Comparison of ENCODE assay signal across 21 cellular contexts in genomic region chr20:63098195-63098810, GRCh38.
A peak's percentile ranks its signal among the peaks of the same experiment; 100 is the strongest.
DNase-seq lines count a peak whose midpoint lies in the region; ATAC-seq and TF ChIP-seq lines count a peak whose summit lies in the region.
"Had no signal": no experiment of that assay in that cellular context is flagged by ENCODE, and none has a peak within 500 bp of the region (broad histone marks: within the 10 kb centered on the region; RNA-seq: fewer than 3 reads in every experiment).

No MANE protein-coding gene starts in this region.

- H3K9me3 Mint-ChIP-seq in H9: peaks cover 0 to 3% of the 10 kb centered on the region in 2 experiments; a peak in 3 of 5 replicates
- H3K9me3 Mint-ChIP-seq in activated naive CD8-positive, alpha-beta T cell treated with anti-CD3 and anti-CD28 coated beads for 36 hours: no peaks in the 10 kb centered on the region
- H3K9me3 Mint-ChIP-seq: HFFc6 had no signal

- no peak for TF ChIP-seq POLR2A in suprapubic skin (IDR thresholded peaks at IDR 0.05)

- H2BK20ac ChIP-seq in H9 (ENCODE audit: low read depth, low read length, poor library complexity, severe bottlenecking): no peak overlapping the region

- no peak overlapping the region for H3K56ac ChIP-seq in H9 (ENCODE audit: insufficient read length, low read depth, low read length)

- H2BK120ac ChIP-seq in H9 (ENCODE audit: low read depth, low read length, poor library complexity, severe bottlenecking): no peak overlapping the region

- H3K27ac ChIP-seq in H9 (ENCODE audit: insufficient read length, low read depth, low read length) (no peak overlapping the region), suprapubic skin (no peak overlapping the region)
- H3K27ac ChIP-seq: A549, PC-9 had no signal

- H3K4me1 ChIP-seq in H9 (ENCODE audit: insufficient read depth, low read length): peaks cover 3% of the 10 kb centered on the region; the same call in 1 of the 2 replicates
- peaks cover 14% of the 10 kb centered on the region for H3K4me1 ChIP-seq in suprapubic skin
- H3K4me1 ChIP-seq in BE2C: no peaks in the 10 kb centered on the region

- intact Hi-C loops in Right ventricle myocardium superior (cut with DNase I): no loop called here
- intact Hi-C loops in left ventricle myocardium superior (cut with micrococcal nuclease): no loop called here

- no peak for ATAC-seq in Right ventricle myocardium superior (ENCODE audit: poor library complexity)
- no peak for ATAC-seq in left ventricle myocardium superior
- ATAC-seq: A549, K562 had no signal

- no peak overlapping the region for H4K91ac ChIP-seq in H9 (ENCODE audit: insufficient read length, low read depth, low read length)

- H3K27me3 ChIP-seq in H9 (ENCODE audit: insufficient read depth, low read length): peaks cover 22% of the 10 kb centered on the region; the same call in 1 of the 2 replicates
- peaks cover 66% of the 10 kb centered on the region for H3K27me3 ChIP-seq in suprapubic skin
- peaks cover 75% of the 10 kb centered on the region for H3K27me3 ChIP-seq in BE2C

- H3K23ac ChIP-seq in H9 (ENCODE audit: insufficient read length, low read depth, low read length): no peak overlapping the region

- no peak overlapping the region for H2BK12ac ChIP-seq in H9 (ENCODE audit: insufficient read length, low read depth, low read length)

- no CpG with 5 or more reads among the region's 6 CpGs for WGBS in H9 (ENCODE audit: extremely low coverage, insufficient read length, low lambda C conversion rate)
- 82% methylated on average over 6 of the region's 6 CpGs for WGBS in suprapubic skin

- H3K4me3 Mint-ChIP-seq in H9: no peak overlapping the region
- no peak overlapping the region for H3K4me3 Mint-ChIP-seq in activated naive CD8-positive, alpha-beta T cell treated with anti-CD3 and anti-CD28 coated beads for 36 hours
- H3K4me3 Mint-ChIP-seq: B cell; CD4-positive, CD25-positive, alpha-beta regulatory T cell; HFFc6 had no signal

- H3K27me3 Mint-ChIP-seq in H9 (ENCODE audit: low read depth): peaks cover 15% of the 10 kb centered on the region
- H3K27me3 Mint-ChIP-seq in activated naive CD8-positive, alpha-beta T cell treated with anti-CD3 and anti-CD28 coated beads for 36 hours: peaks cover 4% of the 10 kb centered on the region

- no peaks in the 10 kb centered on the region for H4K20me1 ChIP-seq in H9 (ENCODE audit: control insufficient read depth, insufficient read depth, insufficient read length)

- H3K4me1 Mint-ChIP-seq in H9: peaks cover 2 to 5% of the 10 kb centered on the region in 2 experiments; a peak in 3 of 4 replicates
- peaks cover 5% of the 10 kb centered on the region for H3K4me1 Mint-ChIP-seq in activated naive CD8-positive, alpha-beta T cell treated with anti-CD3 and anti-CD28 coated beads for 36 hours

- no peak for TF ChIP-seq EP300 in suprapubic skin (IDR thresholded peaks at IDR 0.05)

- H3K18ac ChIP-seq in H9 (ENCODE audit: insufficient read length, low read depth, low read length): no peak overlapping the region

- H3K27ac Mint-ChIP-seq in H9: no peak overlapping the region
- no peak overlapping the region for H3K27ac Mint-ChIP-seq in activated naive CD8-positive, alpha-beta T cell treated with anti-CD3 and anti-CD28 coated beads for 36 hours
- H3K27ac Mint-ChIP-seq: B cell; CD4-positive, CD25-positive, alpha-beta regulatory T cell; HFFc6 had no signal

- DNase-seq in Right ventricle myocardium superior (peak; percentile 11), left ventricle myocardium superior (no peak), H9 (peak; percentile 10), iPS-NIHi11 (ENCODE audit: low spot score) (peak; percentile 2), suprapubic skin (ENCODE audit: low spot score in 2 of 2) (peak; percentile 23 to 28), epidermal melanocyte (ENCODE audit: insufficient read length, low spot score) (no peak), BE2C (no peak)
- no peak for DNase-seq in activated naive CD8-positive, alpha-beta T cell treated with anti-CD3 and anti-CD28 coated beads for 36 hours
- DNase-seq: CD4-positive, CD25-positive, alpha-beta regulatory T cell; DMS79 treated with DMSO at 0.1 percent for 48 hours; HFFc6; MG63; NCI-H1048; NCI-H1417 treated with DMSO at 0.1 percent for 48 hours; NCI-H187 treated with DMSO at 0.1 percent for 48 hours; NCI-H2107; PC-9; RPMI8226 had no signal

- H2AFZ ChIP-seq in H9 (ENCODE audit: low read length): no peak overlapping the region
- H2AFZ ChIP-seq: PC-9 had no signal

- no peaks in the 10 kb centered on the region for H3K36me3 Mint-ChIP-seq in H9 (ENCODE audit: insufficient read depth in 1 of 3, low read depth in 3 of 3)
- peaks cover 3% of the 10 kb centered on the region for H3K36me3 Mint-ChIP-seq in activated naive CD8-positive, alpha-beta T cell treated with anti-CD3 and anti-CD28 coated beads for 36 hours
- H3K36me3 Mint-ChIP-seq: CD4-positive, CD25-positive, alpha-beta regulatory T cell had no signal

- H3K9me3 ChIP-seq in H9 (ENCODE audit: control insufficient read depth, low read depth, low read length): no peaks in the 10 kb centered on the region
- no peaks in the 10 kb centered on the region for H3K9me3 ChIP-seq in suprapubic skin
- H3K9me3 ChIP-seq in BE2C: no peaks in the 10 kb centered on the region
- H3K9me3 ChIP-seq: A549, MG63 had no signal

- peaks cover 16% of the 10 kb centered on the region for H3K23me2 ChIP-seq in H9 (ENCODE audit: insufficient read length, low read depth, low read length, poor library complexity, severe bottlenecking)

- H3T11ph ChIP-seq in H9 (ENCODE audit: low read length): no peak overlapping the region

- H2BK5ac ChIP-seq in H9 (ENCODE audit: insufficient read length, low read length): no peak overlapping the region

- no peak overlapping the region for H2AK5ac ChIP-seq in H9 (ENCODE audit: insufficient read length, low read length)

- no peak overlapping the region for H3K4ac ChIP-seq in H9 (ENCODE audit: low read depth, low read length)

- H3K9ac ChIP-seq in H9 (ENCODE audit: extremely low read depth, insufficient read length, low read length): no peak overlapping the region

- H3K14ac ChIP-seq in H9 (ENCODE audit: insufficient read depth, low read length): no peak overlapping the region

- no peaks in the 10 kb centered on the region for H3K79me2 ChIP-seq in H9 (ENCODE audit: insufficient read depth, low read length)

- no peaks in the 10 kb centered on the region for H3K36me3 ChIP-seq in suprapubic skin
- H3K36me3 ChIP-seq in BE2C: no peaks in the 10 kb centered on the region
- H3K36me3 ChIP-seq: MG63 had no signal

- H4K5ac ChIP-seq in H9 (ENCODE audit: insufficient read length, low read depth, low read length): no peak overlapping the region

- H3K79me1 ChIP-seq in H9 (ENCODE audit: insufficient read depth, low read depth, low read length, poor library complexity, severe bottlenecking): no peaks in the 10 kb centered on the region

- TF ChIP-seq CTCF in H9 (conservative IDR thresholded peaks at IDR 0.05) (no peak), suprapubic skin (IDR thresholded peaks at IDR 0.05) (no peak), BE2C (IDR thresholded peaks at IDR 0.05; ENCODE audit: low read depth, low read length) (no peak)

- H3K4me3 ChIP-seq in suprapubic skin: no peak overlapping the region
- H3K4me3 ChIP-seq in BE2C (ENCODE audit: low read depth, low read length): no peak overlapping the region
- H3K4me3 ChIP-seq: A549, K562, MG63, PC-9 had no signal

- H4K8ac ChIP-seq in H9 (replicated peaks; ENCODE audit: insufficient read length, low read depth, low read length): no peak overlapping the region

- no peak overlapping the region for H2BK15ac ChIP-seq in H9 (ENCODE audit: low read depth, low read length)

- H3K4me2 ChIP-seq in H9 (ENCODE audit: insufficient read depth, insufficient read length, low read length): no peak overlapping the region
- H3K4me2 ChIP-seq: A549, PC-9 had no signal

Comparison
In these comparisons a context has a peak if more than half of its experiments do, and no peak if none do; other contexts are left out.
1. DNase-seq: peak in Right ventricle myocardium superior (single experiment), H9 (single experiment), iPS-NIHi11 (single experiment) and suprapubic skin (2 of 2); none in left ventricle myocardium superior (single experiment), epidermal melanocyte (single experiment), activated naive CD8-positive, alpha-beta T cell treated with anti-CD3 and anti-CD28 coated beads for 36 hours (single experiment) and BE2C (single experiment).